Comparison of ENCODE assay signal across 1 cellular context in genomic region chr11:65921033-65921555, GRCh38.
TF ChIP-seq lines count a peak whose summit lies in the region.

No MANE protein-coding gene starts in this region.

TF ChIP-seq in IMR-90, 13 proteins besides CTCF, POLR2A, EP300 and RAD21:
- TF ChIP-seq CHD1 (IDR thresholded peaks at IDR 0.05; ENCODE audit: low read depth, low read length) (no peak), ELK1 (IDR thresholded peaks at IDR 0.05; ENCODE audit: borderline replicate concordance, low read depth, low read length) (no peak), USF2 (IDR thresholded peaks at IDR 0.05; ENCODE audit: low read depth, low read length) (no peak), MAFK (IDR thresholded peaks at IDR 0.05; ENCODE audit: low read depth, low read length) (no peak), RCOR1 (IDR thresholded peaks at IDR 0.05; ENCODE audit: insufficient replicate concordance, low read length) (no peak), MXI1 (IDR thresholded peaks at IDR 0.05; ENCODE audit: borderline replicate concordance, low read depth, low read length) (no peak), RFX5 (IDR thresholded peaks at IDR 0.05; ENCODE audit: low read depth, low read length) (no peak), BHLHE40 (IDR thresholded peaks at IDR 0.05; ENCODE audit: low read depth, low read length) (no peak), FOS (IDR thresholded peaks at IDR 0.05; ENCODE audit: low read depth, low read length) (no peak), CEBPB (IDR thresholded peaks at IDR 0.05; ENCODE audit: low read depth, low read length) (no peak), MAZ (IDR thresholded peaks at IDR 0.05; ENCODE audit: borderline replicate concordance, low read depth, low read length) (no peak), NFE2L2 (IDR thresholded peaks at IDR 0.05; ENCODE audit: low read depth, low read length) (no peak), SMC3 (IDR thresholded peaks at IDR 0.05; ENCODE audit: low read depth, low read length) (no peak)
